Comparison of ENCODE assay signal across 1 cellular context in the genomic region with DNA sequence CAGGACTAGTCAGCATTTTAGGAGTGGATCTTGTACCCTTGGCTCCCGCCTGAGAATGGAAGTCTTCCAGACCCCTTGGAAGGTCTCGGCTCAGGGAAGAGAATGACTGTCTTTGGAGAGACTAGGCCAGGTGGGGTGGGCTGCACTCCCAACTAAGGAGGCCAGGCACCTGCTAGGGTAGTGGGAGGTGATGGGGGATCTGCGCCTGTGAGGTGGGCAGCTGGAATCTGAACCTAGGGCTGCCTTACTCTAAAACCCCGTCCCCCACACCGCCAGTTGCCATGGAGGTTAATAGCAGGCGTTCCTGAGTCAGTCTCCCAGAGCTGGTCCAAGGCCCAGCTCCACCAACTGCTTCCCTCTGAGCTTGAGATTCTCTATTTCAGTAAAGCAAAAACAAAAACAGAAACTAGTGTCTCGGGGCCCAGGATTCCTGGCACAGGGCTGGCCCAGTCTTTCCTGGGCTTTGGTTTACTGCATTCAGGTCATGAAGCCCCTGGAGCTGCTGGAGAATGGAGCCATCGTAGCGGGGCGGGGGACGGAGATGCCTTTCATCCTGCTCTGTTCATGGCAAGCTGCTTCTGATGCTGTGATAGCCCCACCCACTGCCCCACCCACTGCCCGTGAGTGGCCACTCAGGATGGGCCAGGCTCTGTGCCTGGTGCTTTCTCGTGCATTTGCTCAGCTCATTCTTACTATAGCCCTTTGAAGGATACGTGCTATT.
TF ChIP-seq lines count a peak whose summit lies in the region.

No MANE protein-coding gene starts in this region.

TF ChIP-seq in WTC11, 78 proteins besides CTCF, POLR2A, EP300 and RAD21 (continued from another document):
- TF ChIP-seq, protein P1, sequence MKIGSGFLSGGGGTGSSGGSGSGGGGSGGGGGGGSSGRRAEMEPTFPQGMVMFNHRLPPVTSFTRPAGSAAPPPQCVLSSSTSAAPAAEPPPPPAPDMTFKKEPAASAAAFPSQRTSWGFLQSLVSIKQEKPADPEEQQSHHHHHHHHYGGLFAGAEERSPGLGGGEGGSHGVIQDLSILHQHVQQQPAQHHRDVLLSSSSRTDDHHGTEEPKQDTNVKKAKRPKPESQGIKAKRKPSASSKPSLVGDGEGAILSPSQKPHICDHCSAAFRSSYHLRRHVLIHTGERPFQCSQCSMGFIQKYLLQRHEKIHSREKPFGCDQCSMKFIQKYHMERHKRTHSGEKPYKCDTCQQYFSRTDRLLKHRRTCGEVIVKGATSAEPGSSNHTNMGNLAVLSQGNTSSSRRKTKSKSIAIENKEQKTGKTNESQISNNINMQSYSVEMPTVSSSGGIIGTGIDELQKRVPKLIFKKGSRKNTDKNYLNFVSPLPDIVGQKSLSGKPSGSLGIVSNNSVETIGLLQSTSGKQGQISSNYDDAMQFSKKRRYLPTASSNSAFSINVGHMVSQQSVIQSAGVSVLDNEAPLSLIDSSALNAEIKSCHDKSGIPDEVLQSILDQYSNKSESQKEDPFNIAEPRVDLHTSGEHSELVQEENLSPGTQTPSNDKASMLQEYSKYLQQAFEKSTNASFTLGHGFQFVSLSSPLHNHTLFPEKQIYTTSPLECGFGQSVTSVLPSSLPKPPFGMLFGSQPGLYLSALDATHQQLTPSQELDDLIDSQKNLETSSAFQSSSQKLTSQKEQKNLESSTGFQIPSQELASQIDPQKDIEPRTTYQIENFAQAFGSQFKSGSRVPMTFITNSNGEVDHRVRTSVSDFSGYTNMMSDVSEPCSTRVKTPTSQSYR (CRISPR knock-in tag; IDR thresholded peaks at IDR 0.05), result no peak
- TF ChIP-seq OVOL2 (CRISPR knock-in tag; IDR thresholded peaks at IDR 0.05; ENCODE audit: borderline replicate concordance), result no peak
- TF ChIP-seq FOXK1 (CRISPR knock-in tag; IDR thresholded peaks at IDR 0.05), result no peak
- no peak for TF ChIP-seq ZNF671 (CRISPR knock-in tag; IDR thresholded peaks at IDR 0.05)
- no peak for TF ChIP-seq CREB1 (CRISPR knock-in tag; IDR thresholded peaks at IDR 0.05)
TF ChIP-seq in WTC11: peak in this region for 0.
